13 cellular contexts compared by ENCODE assay signal in genomic region chr16:66267287-66268137, GRCh38.
A peak's percentile ranks its signal among the peaks of the same experiment; 100 is the strongest.
DNase-seq lines count a peak whose midpoint lies in the region; ATAC-seq and TF ChIP-seq lines count a peak whose summit lies in the region.
"Had no signal": no experiment of that assay in that cellular context is flagged by ENCODE, and none has a peak within 500 bp of the region (broad histone marks: within the 10 kb centered on the region; RNA-seq: fewer than 3 reads in every experiment).

No MANE protein-coding gene starts in this region.

- intact Hi-C loops in sciatic nerve (cut with DNase I), result no loop called here

- H3K27me3 ChIP-seq in AG04450 (ENCODE audit: control insufficient read depth, insufficient read depth, low read length), result no peaks in the 10 kb centered on the region
- no peaks in the 10 kb centered on the region for H3K27me3 ChIP-seq in RWPE2 (ENCODE audit: insufficient read depth, poor library complexity, severe bottlenecking)

- H3K4me3 ChIP-seq in AG04450 (ENCODE audit: low read depth, low read length) (no peak overlapping the region), RWPE2 (ENCODE audit: severe bottlenecking) (no peak overlapping the region)

- TF ChIP-seq CTCF in AG04450 (IDR thresholded peaks at IDR 0.05; ENCODE audit: low read depth, low read length) (no peak), RWPE2 (IDR thresholded peaks at IDR 0.05; ENCODE audit: poor library complexity, severe bottlenecking) (no peak)

- POLR2A ChIA-PET in AG04450 (lab: Yijun Ruan, JAX), result interaction anchor here (0.6 to 1.8 kb wide), 7 partner anchors 78 to 1145 kb away, joined by 3 to 10 read pairs (median 4); no protein-coding TSS in a partner anchor

- H3K36me3 ChIP-seq in RWPE2 (ENCODE audit: low read depth), result no peaks in the 10 kb centered on the region

- DNase-seq in AG04450 (ENCODE audit: low read depth, low spot score), result no peak
- DNase-seq in RWPE2 (ENCODE audit: low spot score), result peak; percentile 37
- DNase-seq in fibroblast of peridontal ligament (ENCODE audit: extremely low read depth), result peak; percentile 31
- DNase-seq in sciatic nerve (ENCODE audit: low spot score), result no peak
- no peak for DNase-seq in stimulated activated CD4-positive, alpha-beta T cell treated with anti-CD3 and anti-CD28 coated beads, Interleukin-12 subunit alpha, Interleukin-12 subunit beta, amount 100 ng/mL, for 4 hours
- DNase-seq in COLO829 (ENCODE audit: low spot score), result no peak
- DNase-seq in NCI-H2196 treated with DMSO at 0.1 percent for 48 hours (lab: John Stamatoyannopoulos, UW; ENCODE audit: unreplicated experiment), result no peak
- DNase-seq: activated gamma-delta T cell, amygdala, COR-L47, NCI-H1417 had no signal

- peaks cover 18% of the 10 kb centered on the region for H3K4me1 ChIP-seq in RWPE2 (ENCODE audit: insufficient read depth, poor library complexity, severe bottlenecking)

- H3K9me3 ChIP-seq in AG04450 (ENCODE audit: control insufficient read depth, insufficient read depth, low read length) (no peaks in the 10 kb centered on the region; the same call in 1 of the 2 replicates), RWPE2 (ENCODE audit: severe bottlenecking) (no peaks in the 10 kb centered on the region)

- ATAC-seq in RWPE2 (ENCODE audit: low read depth) (no peak), sciatic nerve (peak; percentile 17), GM18861 (IDR thresholded peaks at IDR 0.05; ENCODE audit: unreplicated experiment) (no peak)

- CTCF ChIA-PET in AG04450 (lab: Charles Lee), result interaction anchor here (2.0 kb wide), 1 partner anchor 11 kb away, joined by 5 read pairs; no protein-coding TSS in a partner anchor

- H3K27ac ChIP-seq in AG04450 (ENCODE audit: low read depth, low read length) (peak overlapping the region; percentile 86), RWPE2 (ENCODE audit: poor library complexity, severe bottlenecking) (no peak overlapping the region)
- H3K27ac ChIP-seq: RWPE1 had no signal

Comparison
In these comparisons a context has a peak if more than half of its experiments do, and no peak if none do; other contexts are left out.
1. DNase-seq: peak in RWPE2 (single experiment) and fibroblast of peridontal ligament (single experiment); none in AG04450 (single experiment), sciatic nerve (single experiment), stimulated activated CD4-positive, alpha-beta T cell treated with anti-CD3 and anti-CD28 coated beads, Interleukin-12 subunit alpha, Interleukin-12 subunit beta, amount 100 ng/mL, for 4 hours (single experiment), COLO829 (single experiment) and NCI-H2196 treated with DMSO at 0.1 percent for 48 hours (single experiment).